In the genomic region with DNA sequence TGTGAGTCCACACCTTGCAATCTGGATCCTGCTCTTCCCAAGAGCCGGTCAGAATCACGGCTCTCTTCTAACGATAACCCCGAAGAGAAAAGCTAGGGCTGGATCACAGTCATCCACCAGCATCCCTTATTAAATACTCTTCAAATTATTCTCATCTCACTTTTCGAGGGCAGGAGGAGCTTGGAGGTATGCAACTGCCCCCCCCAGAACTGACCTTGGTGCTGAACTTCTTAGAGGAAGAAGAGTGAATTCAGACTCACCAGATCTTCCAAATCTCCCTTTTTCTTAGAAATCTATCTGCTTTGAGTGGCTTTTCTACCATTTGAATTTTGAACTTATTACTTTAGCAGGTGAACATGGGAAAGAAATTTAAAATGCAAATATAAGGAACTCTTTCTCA, we compare ENCODE assay signal across 21 cellular contexts.
DNase-seq lines count a peak whose midpoint lies in the region; ATAC-seq, FAIRE-seq and TF ChIP-seq lines count a peak whose summit lies in the region.
"Had no signal": no experiment of that assay in that cellular context is flagged by ENCODE, and none has a peak within 500 bp of the region (broad histone marks: within the 10 kb centered on the region; RNA-seq: fewer than 3 reads in every experiment).

No MANE protein-coding gene starts in this region.

- CTCF ChIA-PET in HepG2 (lab: Yijun Ruan, JAX; ENCODE audit: low intra/inter-chr PET ratio, low total read pairs) = no interaction called here

- no peaks in the 10 kb centered on the region for H4K20me1 ChIP-seq in HepG2 (ENCODE audit: insufficient read depth, low read length)

- TF ChIP-seq EP300 in HepG2 (IDR thresholded peaks at IDR 0.05; ENCODE audit: low read depth in 2 of 2, low read length in 2 of 2) (no peak), HepG2 (CRISPR knock-in tag; IDR thresholded peaks at IDR 0.05; ENCODE audit: borderline replicate concordance) (no peak)

- POLR2A ChIA-PET in HepG2 (lab: Yijun Ruan, JAX) = no interaction called here

- FAIRE-seq in HepG2 (lab: Jason Lieb, UNC) = no peak
- FAIRE-seq: colon, GM12891, GM19239, small intestine had no signal

- intact Hi-C loops in HepG2 (cut with micrococcal nuclease; ENCODE audit: unreplicated experiment) (no loop called here), right lobe of liver (cut with DNase I) (no loop called here), psoas muscle (cut with DNase I) (no loop called here), cardiac septum (cut with DNase I) (no loop called here), gastrocnemius medialis (cut with DNase I; ENCODE audit: low total_unique reads) (no loop called here), mucosa of descending colon (cut with DNase I, micrococcal nuclease) (no loop called here)

- no peak for TF ChIP-seq CTCF in HepG2 (CRISPR knock-in tag; IDR thresholded peaks at IDR 0.05)
- no peak for TF ChIP-seq CTCF in right lobe of liver (IDR thresholded peaks at IDR 0.05)
- TF ChIP-seq CTCF in psoas muscle (IDR thresholded peaks at IDR 0.05) = no peak
- TF ChIP-seq CTCF in gastrocnemius medialis (IDR thresholded peaks at IDR 0.05 in 4 of 5, conservative IDR thresholded peaks at IDR 0.05 in 1 of 5) = no peak
- no peak for TF ChIP-seq CTCF in mucosa of descending colon (IDR thresholded peaks at IDR 0.05)

- H3K27ac ChIP-seq in HepG2 (ENCODE audit: extremely low read length, insufficient read depth, low read length) (no peak overlapping the region), right lobe of liver (no peak overlapping the region), psoas muscle (no peak overlapping the region), gastrocnemius medialis (no peak overlapping the region)
- H3K27ac ChIP-seq: prostate gland, tibial artery had no signal

- BruUV-seq in HepG2 (replicated peaks; lab: Mats Ljungman, UMichigan) = no TSS peak

- TF ChIP-seq POLR2A in HepG2 (IDR thresholded peaks at IDR 0.05; ENCODE audit: insufficient read depth in 1 of 2, low read depth in 2 of 2, low read length in 2 of 2) (no peak), right lobe of liver (IDR thresholded peaks at IDR 0.05) (no peak), gastrocnemius medialis (IDR thresholded peaks at IDR 0.05) (no peak)

- no peaks in the 10 kb centered on the region; a peak in 1 of 5 replicates for H3K27me3 ChIP-seq in HepG2 (ENCODE audit: control insufficient read depth in 1 of 2, insufficient read depth in 2 of 2, low read length in 2 of 2)
- no peaks in the 10 kb centered on the region for H3K27me3 ChIP-seq in right lobe of liver
- peaks cover 0 to 3% (median 0%) of the 10 kb centered on the region in 3 donors for H3K27me3 ChIP-seq in psoas muscle (ENCODE audit: insufficient read depth in 3 of 3, low read length in 2 of 3)
- H3K27me3 ChIP-seq in gastrocnemius medialis = no peaks in the 10 kb centered on the region
- H3K27me3 ChIP-seq: tibial artery had no signal

- H3K9ac ChIP-seq in HepG2 (ENCODE audit: insufficient read depth, low read depth, low read length) = no peak overlapping the region

- H3K36me3 ChIP-seq in HepG2 (replicated peaks in 1 of 2; ENCODE audit: control insufficient read depth in 1 of 2, insufficient read depth in 2 of 2, low read length in 2 of 2) (no peaks in the 10 kb centered on the region), right lobe of liver (no peaks in the 10 kb centered on the region), psoas muscle (ENCODE audit: insufficient read depth in 1 of 2, low read depth in 1 of 2) (no peaks in the 10 kb centered on the region), gastrocnemius medialis (no peaks in the 10 kb centered on the region), mucosa of descending colon (ENCODE audit: low read depth) (no peaks in the 10 kb centered on the region)
- H3K36me3 ChIP-seq: prostate gland, tibial artery had no signal

- H3K9me3 ChIP-seq in HepG2 (ENCODE audit: low read length) (no peaks in the 10 kb centered on the region), right lobe of liver (no peaks in the 10 kb centered on the region), psoas muscle (no peaks in the 10 kb centered on the region), gastrocnemius medialis (no peaks in the 10 kb centered on the region), mucosa of descending colon (no peaks in the 10 kb centered on the region)
- H3K9me3 ChIP-seq: prostate gland, tibial artery had no signal

- ATAC-seq in HepG2 = no peak
- no peak for ATAC-seq in right lobe of liver
- no peak for ATAC-seq in psoas muscle
- no peak for ATAC-seq in gastrocnemius medialis
- ATAC-seq in mucosa of descending colon = no peak
- ATAC-seq: left colon, T-helper 17 cell had no signal

- H3K4me1 ChIP-seq in HepG2 (ENCODE audit: insufficient read depth, low read length) (no peaks in the 10 kb centered on the region), right lobe of liver (peaks cover 0 to 7% (median 0%) of the 10 kb centered on the region in 4 donors), psoas muscle (no peaks in the 10 kb centered on the region), gastrocnemius medialis (no peaks in the 10 kb centered on the region), mucosa of descending colon (ENCODE audit: low read depth) (no peaks in the 10 kb centered on the region)
- H3K4me1 ChIP-seq: prostate gland, tibial artery had no signal

- no peak overlapping the region for H3K4me2 ChIP-seq in HepG2 (ENCODE audit: low read depth, low read length)

- H3K4me3 ChIP-seq in HepG2 (replicated peaks in 1 of 3; ENCODE audit: insufficient read depth in 1 of 3, low read depth in 2 of 3, low read length in 3 of 3) (no peak overlapping the region), right lobe of liver (no peak overlapping the region), psoas muscle (no peak overlapping the region), gastrocnemius medialis (no peak overlapping the region), mucosa of descending colon (no peak overlapping the region)
- H3K4me3 ChIP-seq: prostate gland, tibial artery had no signal

- TF ChIP-seq RAD21 in HepG2 (CRISPR knock-in tag; IDR thresholded peaks at IDR 0.05) = no peak

- in situ Hi-C loops in HepG2 (cut with HindIII; ENCODE audit: extremely low pct_ligation_motif_present, low pct_unique_long_range_greater_than_20kb) (no loop called here), gastrocnemius medialis (cut with MboI; ENCODE audit: low sequenced_read_pairs in 4 of 4) (no loop called here)

- no peak overlapping the region for H2AFZ ChIP-seq in HepG2 (ENCODE audit: low read length)

- no peaks in the 10 kb centered on the region for H3K79me2 ChIP-seq in HepG2 (ENCODE audit: insufficient read depth, low read length)

- 8% methylated on average over 5 of the region's 5 CpGs for WGBS in HepG2 (ENCODE audit: low lambda C conversion rate)
- 54% methylated on average over 5 of the region's 5 CpGs for WGBS in right lobe of liver (ENCODE audit: insufficient coverage, low coverage, low lambda C conversion rate, missing lambda C conversion rate)
- 52 to 57% (median 54%) methylated on average over 5 of the region's 5 CpGs for WGBS in psoas muscle, 3 donors

- DNase-seq in HepG2 (ENCODE audit: low spot score) (no peak), right lobe of liver (no peak), OCI-M1 (lab: John Stamatoyannopoulos, UW) (peak; percentile 1), dermis blood vessel endothelial cell (peak; percentile 23), psoas muscle (no peak), cardiac septum (ENCODE audit: low spot score) (no peak), gastrocnemius medialis (no peak), mucosa of descending colon (no peak)
- DNase-seq: activated naive CD8-positive, alpha-beta T cell treated with anti-CD3 and anti-CD28 coated beads for 36 hours; CD4-positive, CD25-positive, alpha-beta regulatory T cell; left colon; NCI-H1105; NCI-H2107; small intestine; stimulated activated naive CD4-positive, alpha-beta T cell treated with Interleukin-2 at 50 U/mL for 16 hours; T-helper 17 cell; tibial artery had no signal

TF ChIP-seq in HepG2, 621 proteins besides CTCF, POLR2A, EP300 and RAD21:
- no peak for TF ChIP-seq NAIF1 (CRISPR knock-in tag; IDR thresholded peaks at IDR 0.05; ENCODE audit: borderline replicate concordance)
- TF ChIP-seq ZNF740 (CRISPR knock-in tag; IDR thresholded peaks at IDR 0.05) = peak; percentile 67; the same call in 1 of the 2 replicates
- peak; percentile 25 to 90 for TF ChIP-seq REST (IDR thresholded peaks at IDR 0.05; ENCODE audit: borderline replicate concordance in 1 of 2, low read depth in 1 of 2, low read length in 2 of 2)
- TF ChIP-seq ZNF501 (CRISPR knock-in tag; IDR thresholded peaks at IDR 0.05) = no peak
- TF ChIP-seq MIER2 (CRISPR knock-in tag; IDR thresholded peaks at IDR 0.05) = peak; percentile 68; the same call in 1 of the 2 replicates
- TF ChIP-seq SNAPC2 (CRISPR knock-in tag; IDR thresholded peaks at IDR 0.05) = no peak
TF ChIP-seq in HepG2: peak in this region for 3.

Comparison
In these comparisons a context has a peak if more than half of its experiments do, and no peak if none do; other contexts are left out.
1. DNase-seq: peak in OCI-M1 (single experiment) and dermis blood vessel endothelial cell (single experiment); none in HepG2 (single experiment), right lobe of liver (0 of 3), psoas muscle (0 of 2), cardiac septum (single experiment), gastrocnemius medialis (0 of 2) and mucosa of descending colon (0 of 3).